In the genomic region with DNA sequence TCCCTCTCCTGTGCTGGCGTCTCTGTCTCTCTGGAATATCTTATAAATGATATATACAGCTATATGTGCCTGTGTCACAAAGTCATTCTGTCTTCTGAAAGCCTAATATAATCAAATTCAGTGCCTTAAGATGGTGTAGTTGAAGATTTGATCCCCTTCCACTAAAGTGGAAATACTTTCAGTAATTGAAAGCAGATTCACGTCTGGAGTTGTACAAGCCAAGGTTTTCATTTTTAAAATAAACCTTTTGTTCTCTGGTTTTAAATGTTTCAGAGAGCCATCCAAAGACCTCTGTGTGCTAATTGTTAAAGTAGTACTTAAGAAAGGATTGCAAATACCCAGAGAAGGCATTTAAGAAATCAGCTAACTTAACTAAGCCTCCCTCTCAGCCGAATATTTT, we compare ENCODE assay signal across 10 cellular contexts.
DNase-seq lines count a peak whose midpoint lies in the region; ATAC-seq and TF ChIP-seq lines count a peak whose summit lies in the region.
"Had no signal": no experiment of that assay in that cellular context is flagged by ENCODE, and none has a peak within 500 bp of the region (broad histone marks: within the 10 kb centered on the region; RNA-seq: fewer than 3 reads in every experiment).

No MANE protein-coding gene starts in this region.

- no peak for TF ChIP-seq POLR2A in heart left ventricle (IDR thresholded peaks at IDR 0.05)
- no peak for TF ChIP-seq POLR2A in tibial nerve (IDR thresholded peaks at IDR 0.05)

- peaks cover 0 to 16% (median 5%) of the 10 kb centered on the region in 12 donors for H3K4me1 ChIP-seq in heart left ventricle
- H3K4me1 ChIP-seq in tibial nerve, result peaks cover 0 to 44% (median 2%) of the 10 kb centered on the region in 4 donors

- no peak for TF ChIP-seq CTCF in heart left ventricle (IDR thresholded peaks at IDR 0.05)
- TF ChIP-seq CTCF in astrocyte of the spinal cord (IDR thresholded peaks at IDR 0.05; ENCODE audit: low read depth, low read length), result no peak
- no peak for TF ChIP-seq CTCF in tibial nerve (IDR thresholded peaks at IDR 0.05)

- WGBS in heart left ventricle, 4 donors, result 14 to 23% (median 15%) methylated on average over 3 of the region's 3 CpGs
- WGBS in tibial nerve, 2 donors, result 1 to 2% methylated on average over 3 of the region's 3 CpGs

- no peak for ATAC-seq in heart left ventricle

- no peaks in the 10 kb centered on the region for H3K36me3 ChIP-seq in heart left ventricle
- H3K36me3 ChIP-seq in tibial nerve, result no peaks in the 10 kb centered on the region

- H3K4me3 ChIP-seq in heart left ventricle, result peak overlapping the region in 11 of 12 donors; percentile 24 to 92 (median 69)
- H3K4me3 ChIP-seq in astrocyte of the spinal cord (ENCODE audit: low read depth, low read length), result peak overlapping the region; percentile 56
- H3K4me3 ChIP-seq in tibial nerve, result peak overlapping the region; percentile 29 to 90 (median 68)

- TF ChIP-seq EP300 in tibial nerve (IDR thresholded peaks at IDR 0.05), result no peak

- DNase-seq in heart left ventricle (no peak), cardiac septum (ENCODE audit: low spot score) (no peak), astrocyte of the spinal cord (ENCODE audit: low read depth, low spot score) (peak; percentile 37), left kidney (ENCODE audit: low read depth, low spot score) (peak; percentile 16), tibial nerve (ENCODE audit: low spot score in 2 of 2) (no peak), AG08396 (ENCODE audit: low spot score) (no peak), NCI-H2171 (lab: John Stamatoyannopoulos, UW) (no peak)
- no peak for DNase-seq in activated effector memory CD4-positive, alpha-beta T cell treated with anti-CD3 and anti-CD28 coated beads, Interleukin-2, amount 50 U/mL, for 16 hours
- DNase-seq: DMS53 had no signal

- in situ Hi-C loops in astrocyte of the spinal cord (cut with HindIII; ENCODE audit: low sequenced_read_pairs), result no loop called here

- peak overlapping the region in 2 of 12 donors; percentile 31 to 63 for H3K27ac ChIP-seq in heart left ventricle
- peak overlapping the region in 2 of 4 donors; percentile 5 to 95 for H3K27ac ChIP-seq in tibial nerve
- H3K27ac ChIP-seq: SK-N-MC had no signal

- H3K27me3 ChIP-seq in heart left ventricle, result peaks cover 0 to 55% (median 0%) of the 10 kb centered on the region in 9 donors
- no peaks in the 10 kb centered on the region for H3K27me3 ChIP-seq in tibial nerve

- H3K9me3 ChIP-seq in heart left ventricle (no peaks in the 10 kb centered on the region), tibial nerve (no peaks in the 10 kb centered on the region)

- intact Hi-C loops in heart left ventricle (cut with DNase I), result no loop called here
- intact Hi-C loops in cardiac septum (cut with DNase I), result no loop called here

Comparison
In these comparisons a context has a peak if more than half of its experiments do, and no peak if none do; other contexts are left out.
1. DNase-seq: peak in astrocyte of the spinal cord (single experiment) and left kidney (single experiment); none in heart left ventricle (0 of 5), cardiac septum (single experiment), tibial nerve (0 of 2), activated effector memory CD4-positive, alpha-beta T cell treated with anti-CD3 and anti-CD28 coated beads, Interleukin-2, amount 50 U/mL, for 16 hours (single experiment), AG08396 (single experiment) and NCI-H2171 (single experiment).
2. Peak in every context shown above with its lines, with median percentiles within 50 percentile points of each other: H3K4me3 ChIP-seq.